ENCODE assay signal across 8 cellular contexts in the genomic region with DNA sequence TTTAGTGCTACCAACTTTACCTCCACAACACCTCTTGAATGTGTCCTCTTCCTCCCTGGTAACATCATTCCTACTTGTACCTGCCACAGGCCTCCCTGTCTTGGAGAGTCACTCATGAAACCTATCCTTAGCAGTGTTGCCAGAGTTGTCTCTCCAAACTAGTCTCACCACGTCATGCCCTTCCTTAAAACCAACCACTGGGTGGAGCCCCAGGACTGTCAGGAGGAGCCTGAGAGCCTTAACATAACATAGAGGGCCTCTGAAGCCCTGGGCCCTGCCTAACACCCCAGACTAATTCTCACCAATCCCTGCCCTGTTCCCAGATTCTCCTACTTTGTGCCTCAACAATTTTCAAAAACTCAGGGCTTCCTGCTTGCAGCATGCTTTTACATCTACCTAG.
DNase-seq lines count a peak whose midpoint lies in the region; ATAC-seq and TF ChIP-seq lines count a peak whose summit lies in the region.

No MANE protein-coding gene starts in this region.

- 0% methylated on average over 1 of the region's 1 CpG for WGBS in smooth muscle cell (ENCODE audit: low lambda C conversion rate)

- H3K9me3 ChIP-seq in smooth muscle cell (replicated peaks; ENCODE audit: low read depth) (no peaks in the 10 kb centered on the region), vagina (no peaks in the 10 kb centered on the region)

- H3K36me3 Mint-ChIP-seq in activated naive CD8-positive, alpha-beta T cell treated with anti-CD3 and anti-CD28 coated beads, Interleukin-2, amount 10 ng/mL, durations not matched to agents 7 days and 5 days = no peaks in the 10 kb centered on the region

- no peak overlapping the region for H3K27ac Mint-ChIP-seq in activated naive CD8-positive, alpha-beta T cell treated with anti-CD3 and anti-CD28 coated beads, Interleukin-2, amount 10 ng/mL, durations not matched to agents 7 days and 5 days

- peak; percentile 51 for TF ChIP-seq CTCF in smooth muscle cell (IDR thresholded peaks at IDR 0.05; ENCODE audit: borderline replicate concordance, insufficient read depth, poor library complexity, severe bottlenecking)
- no peak for TF ChIP-seq CTCF in vagina (IDR thresholded peaks at IDR 0.05)

- no peaks in the 10 kb centered on the region for H3K4me1 ChIP-seq in smooth muscle cell (ENCODE audit: low read depth)
- H3K4me1 ChIP-seq in vagina = no peaks in the 10 kb centered on the region

- POLR2A ChIA-PET in HEK293T (lab: Yijun Ruan, JAX) = no interaction called here
- POLR2A ChIA-PET in activated naive CD8-positive, alpha-beta T cell treated with anti-CD3 and anti-CD28 coated beads, Interleukin-2, amount 10 ng/mL, durations not matched to agents 7 days and 5 days (lab: Charles Lee) = no interaction called here

- H3K36me3 ChIP-seq in smooth muscle cell (ENCODE audit: low read depth) = no peaks in the 10 kb centered on the region
- no peaks in the 10 kb centered on the region for H3K36me3 ChIP-seq in vagina

- no peaks in the 10 kb centered on the region for H3F3A ChIP-seq in smooth muscle cell (ENCODE audit: low read depth)

- no peak for TF ChIP-seq POLR2A in vagina (IDR thresholded peaks at IDR 0.05)

- no peaks in the 10 kb centered on the region for H3K79me2 ChIP-seq in smooth muscle cell (ENCODE audit: low read depth)

- ATAC-seq in activated naive CD8-positive, alpha-beta T cell treated with anti-CD3 and anti-CD28 coated beads, Interleukin-2, amount 10 ng/mL, durations not matched to agents 7 days and 5 days (ENCODE audit: low read depth) = peak; percentile 50
- no peak for ATAC-seq in GM21381 (IDR thresholded peaks at IDR 0.05; ENCODE audit: unreplicated experiment)

- intact Hi-C loops in vagina (cut with DNase I) = no loop called here

- H3K27me3 Mint-ChIP-seq in activated naive CD8-positive, alpha-beta T cell treated with anti-CD3 and anti-CD28 coated beads, Interleukin-2, amount 10 ng/mL, durations not matched to agents 7 days and 5 days = peaks cover 6% of the 10 kb centered on the region

- no peaks in the 10 kb centered on the region for H3K27me3 ChIP-seq in smooth muscle cell (ENCODE audit: low read depth)
- H3K27me3 ChIP-seq in vagina = no peaks in the 10 kb centered on the region

- CTCF ChIA-PET in HEK293T (lab: Yijun Ruan, JAX) = interaction anchor here (0.7 to 1.0 kb wide), 2 partner anchors 92 to 231 kb away, joined by 3 to 4 read pairs; no protein-coding TSS in a partner anchor

- DNase-seq in DMS114 treated with DMSO at 0.1 percent for 48 hours (lab: John Stamatoyannopoulos, UW; ENCODE audit: unreplicated experiment) = peak; percentile 53
- DNase-seq in HEK293T (ENCODE audit: extremely low spot score) = peak; percentile 66
- peak; percentile 24 for DNase-seq in NCI-H510A treated with DMSO at 0.1 percent for 48 hours (lab: John Stamatoyannopoulos, UW)
- no peak for DNase-seq in activated naive CD8-positive, alpha-beta T cell treated with anti-CD3 and anti-CD28 coated beads, Interleukin-2, amount 10 ng/mL, durations not matched to agents 7 days and 5 days
- peak; percentile 20 for DNase-seq in hepatic stellate cell (ENCODE audit: low spot score)
- DNase-seq in smooth muscle cell (lab: John Stamatoyannopoulos, UW; ENCODE audit: unreplicated experiment) = no peak
- no peak for DNase-seq in vagina (ENCODE audit: extremely low spot score in 2 of 2)

- H3K4me3 ChIP-seq in smooth muscle cell = no peak overlapping the region
- no peak overlapping the region for H3K4me3 ChIP-seq in vagina

- H3K4me3 Mint-ChIP-seq in activated naive CD8-positive, alpha-beta T cell treated with anti-CD3 and anti-CD28 coated beads, Interleukin-2, amount 10 ng/mL, durations not matched to agents 7 days and 5 days = no peak overlapping the region

- H3K9me3 Mint-ChIP-seq in activated naive CD8-positive, alpha-beta T cell treated with anti-CD3 and anti-CD28 coated beads, Interleukin-2, amount 10 ng/mL, durations not matched to agents 7 days and 5 days = no peaks in the 10 kb centered on the region

- H3K27ac ChIP-seq in smooth muscle cell (ENCODE audit: low read depth) = no peak overlapping the region
- no peak overlapping the region for H3K27ac ChIP-seq in vagina

- no peak overlapping the region for H3K4me2 ChIP-seq in smooth muscle cell

- no peak overlapping the region for H2AFZ ChIP-seq in smooth muscle cell (ENCODE audit: low read depth)

- no peaks in the 10 kb centered on the region for H4K20me1 ChIP-seq in smooth muscle cell (ENCODE audit: low read depth)

- H3K4me1 Mint-ChIP-seq in activated naive CD8-positive, alpha-beta T cell treated with anti-CD3 and anti-CD28 coated beads, Interleukin-2, amount 10 ng/mL, durations not matched to agents 7 days and 5 days = peaks cover 1% of the 10 kb centered on the region

- no peak overlapping the region for H3K9ac ChIP-seq in smooth muscle cell (ENCODE audit: low read depth)

TF ChIP-seq in HEK293T, 16 proteins besides CTCF, POLR2A, EP300 and RAD21:
- TF ChIP-seq FOXA1 (IDR thresholded peaks at IDR 0.05) (no peak), SUZ12 (IDR thresholded peaks at IDR 0.05) (no peak), NFRKB (IDR thresholded peaks at IDR 0.05) (no peak), FOXM1 (IDR thresholded peaks at IDR 0.05; ENCODE audit: borderline replicate concordance) (no peak), SP1 (IDR thresholded peaks at IDR 0.05) (no peak), ELF4 (IDR thresholded peaks at IDR 0.05) (no peak), LEF1 (IDR thresholded peaks at IDR 0.05; ENCODE audit: borderline replicate concordance) (no peak), L3MBTL2 (conservative IDR thresholded peaks at IDR 0.05) (no peak)

Comparison
In these comparisons a context has a peak if more than half of its experiments do, and no peak if none do; other contexts are left out.
1. DNase-seq: peak in DMS114 treated with DMSO at 0.1 percent for 48 hours (single experiment), HEK293T (single experiment), NCI-H510A treated with DMSO at 0.1 percent for 48 hours (single experiment) and hepatic stellate cell (single experiment); none in activated naive CD8-positive, alpha-beta T cell treated with anti-CD3 and anti-CD28 coated beads, Interleukin-2, amount 10 ng/mL, durations not matched to agents 7 days and 5 days (single experiment), smooth muscle cell (single experiment) and vagina (0 of 2).